Comparison of ENCODE assay signal across 22 cellular contexts in genomic region chr18:60554961-60555360, GRCh38.
DNase-seq lines count a peak whose midpoint lies in the region; TF ChIP-seq lines count a peak whose summit lies in the region.
"Had no signal": no experiment of that assay in that cellular context is flagged by ENCODE, and none has a peak within 500 bp of the region (broad histone marks: within the 10 kb centered on the region; RNA-seq: fewer than 3 reads in every experiment).

No MANE protein-coding gene starts in this region.

- no CpG with 5 or more reads among the region's 3 CpGs for WGBS in H9 (ENCODE audit: extremely low coverage, insufficient read length, low lambda C conversion rate)

- H3K18ac ChIP-seq in H9 (ENCODE audit: insufficient read length, low read depth, low read length) = no peak overlapping the region

- H3K4me1 ChIP-seq in H9 (ENCODE audit: insufficient read depth, low read length) = no peaks in the 10 kb centered on the region
- H3K4me1 ChIP-seq: ascending aorta, heart right ventricle, pancreas, stomach had no signal

- H3T11ph ChIP-seq in H9 (ENCODE audit: low read length) = no peak overlapping the region

- H3K4ac ChIP-seq in H9 (ENCODE audit: low read depth, low read length) = no peak overlapping the region

- H3K9me3 ChIP-seq in H9 (ENCODE audit: control insufficient read depth, low read depth, low read length) = no peaks in the 10 kb centered on the region
- H3K9me3 ChIP-seq: ascending aorta, heart right ventricle, pancreas, stomach had no signal

- no peak overlapping the region for H2BK5ac ChIP-seq in H9 (ENCODE audit: insufficient read length, low read length)

- TF ChIP-seq CTCF in H9 (conservative IDR thresholded peaks at IDR 0.05) = no peak

- no peak overlapping the region for H2AFZ ChIP-seq in H9 (ENCODE audit: low read length)

- H4K91ac ChIP-seq in H9 (ENCODE audit: insufficient read length, low read depth, low read length) = no peak overlapping the region

- H2AK5ac ChIP-seq in H9 (ENCODE audit: insufficient read length, low read length) = no peak overlapping the region

- no peak overlapping the region for H3K4me2 ChIP-seq in H9 (ENCODE audit: insufficient read depth, insufficient read length, low read length)

- H3K36me3 Mint-ChIP-seq in H9 (ENCODE audit: insufficient read depth in 1 of 3, low read depth in 3 of 3) = no peaks in the 10 kb centered on the region
- H3K36me3 Mint-ChIP-seq: naive B cell, T-cell, type B pancreatic cell had no signal

- no peak overlapping the region for H2BK15ac ChIP-seq in H9 (ENCODE audit: low read depth, low read length)

- H3K23ac ChIP-seq in H9 (ENCODE audit: insufficient read length, low read depth, low read length) = no peak overlapping the region

- no peak overlapping the region for H2BK12ac ChIP-seq in H9 (ENCODE audit: insufficient read length, low read depth, low read length)

- no peaks in the 10 kb centered on the region for H4K20me1 ChIP-seq in H9 (ENCODE audit: control insufficient read depth, insufficient read depth, insufficient read length)

- peaks cover 0 to 5% of the 10 kb centered on the region in 2 experiments; a peak in 2 of 4 replicates for H3K4me1 Mint-ChIP-seq in H9
- H3K4me1 Mint-ChIP-seq: endodermal cell, naive B cell, T-cell had no signal

- peak; percentile 4 to 21 for DNase-seq in NCI-H2081 (lab: John Stamatoyannopoulos, UW)
- DNase-seq in NCI-H2081 treated with DMSO at 0.1 percent for 48 hours (lab: John Stamatoyannopoulos, UW) = no peak
- peak; percentile 16 for DNase-seq in NCI-H1092 treated with DMSO at 0.1 percent for 48 hours (lab: John Stamatoyannopoulos, UW)
- peak; percentile 71 for DNase-seq in NCI-H69 (lab: John Stamatoyannopoulos, UW)
- DNase-seq in myocyte (ENCODE audit: low read depth) = peak; percentile 79
- DNase-seq in H9 = no peak
- DNase-seq in NK-92 treated with Interleukin-12 subunit alpha and Interleukin-12 subunit beta, amount 100 ng/mL, for 24 hours (lab: John Stamatoyannopoulos, UW) = no peak
- DNase-seq in stimulated activated CD4-positive, alpha-beta T cell treated with anti-CD3 and anti-CD28 coated beads, Interleukin-4, amount 100 ng/mL, for 1 hour = no peak
- DNase-seq: activated CD4-positive, alpha-beta T cell treated with anti-CD3 and anti-CD28 coated beads, Interleukin-2, amount 50 U/mL, for 1 hour; activated naive CD4-positive, alpha-beta T cell treated with Interleukin-2 at 50 U/mL for 16 hours; DMS79 treated with DMSO at 0.1 percent for 48 hours; endodermal cell; GOT3; heart right ventricle; naive B cell; stomach had no signal

- no peaks in the 10 kb centered on the region for H3K23me2 ChIP-seq in H9 (ENCODE audit: insufficient read length, low read depth, low read length, poor library complexity, severe bottlenecking)

- H2BK20ac ChIP-seq in H9 (ENCODE audit: low read depth, low read length, poor library complexity, severe bottlenecking) = no peak overlapping the region

- H2BK120ac ChIP-seq in H9 (ENCODE audit: low read depth, low read length, poor library complexity, severe bottlenecking) = no peak overlapping the region

- H3K9me3 Mint-ChIP-seq in H9 = peaks cover 0 to 5% of the 10 kb centered on the region in 2 experiments; a peak in 3 of 5 replicates
- H3K9me3 Mint-ChIP-seq: endodermal cell, naive B cell, T-cell, type B pancreatic cell had no signal

- no peak overlapping the region for H3K27ac ChIP-seq in H9 (ENCODE audit: insufficient read length, low read depth, low read length)
- H3K27ac ChIP-seq: ascending aorta, C4-2B, heart right ventricle, HL-60, pancreas, stomach had no signal

- H3K27me3 ChIP-seq in H9 (ENCODE audit: insufficient read depth, low read length) = no peaks in the 10 kb centered on the region
- H3K27me3 ChIP-seq: ascending aorta, pancreas had no signal

- no peak overlapping the region for H3K14ac ChIP-seq in H9 (ENCODE audit: insufficient read depth, low read length)

- no peaks in the 10 kb centered on the region for H3K79me1 ChIP-seq in H9 (ENCODE audit: insufficient read depth, low read depth, low read length, poor library complexity, severe bottlenecking)

- no peak overlapping the region for H3K27ac Mint-ChIP-seq in H9
- H3K27ac Mint-ChIP-seq: endodermal cell, naive B cell, T-cell, type B pancreatic cell had no signal

- no peak overlapping the region for H3K9ac ChIP-seq in H9 (ENCODE audit: extremely low read depth, insufficient read length, low read length)

- no peak overlapping the region for H4K8ac ChIP-seq in H9 (replicated peaks; ENCODE audit: insufficient read length, low read depth, low read length)

- no peak overlapping the region for H4K5ac ChIP-seq in H9 (ENCODE audit: insufficient read length, low read depth, low read length)

- H3K79me2 ChIP-seq in H9 (ENCODE audit: insufficient read depth, low read length) = no peaks in the 10 kb centered on the region

- no peak overlapping the region for H3K56ac ChIP-seq in H9 (ENCODE audit: insufficient read length, low read depth, low read length)

- H3K4me3 Mint-ChIP-seq in H9 = no peak overlapping the region
- H3K4me3 Mint-ChIP-seq: endodermal cell, naive B cell, T-cell, type B pancreatic cell had no signal

- H3K27me3 Mint-ChIP-seq in H9 (ENCODE audit: low read depth) = no peaks in the 10 kb centered on the region
- H3K27me3 Mint-ChIP-seq: T-cell, type B pancreatic cell had no signal

Comparison
In these comparisons a context has a peak if more than half of its experiments do, and no peak if none do; other contexts are left out.
1. DNase-seq: peak in NCI-H2081 (2 of 2), NCI-H1092 treated with DMSO at 0.1 percent for 48 hours (single experiment), NCI-H69 (single experiment) and myocyte (single experiment); none in NCI-H2081 treated with DMSO at 0.1 percent for 48 hours (single experiment), H9 (single experiment), NK-92 treated with Interleukin-12 subunit alpha and Interleukin-12 subunit beta, amount 100 ng/mL, for 24 hours (single experiment) and stimulated activated CD4-positive, alpha-beta T cell treated with anti-CD3 and anti-CD28 coated beads, Interleukin-4, amount 100 ng/mL, for 1 hour (single experiment).